ENCODE assay signal across 24 cellular contexts in genomic region chr13:95865080-95865597, GRCh38.
"Had no signal": no experiment of that assay in that cellular context is flagged by ENCODE, and none has a peak within 500 bp of the region (broad histone marks: within the 10 kb centered on the region; RNA-seq: fewer than 3 reads in every experiment).

No MANE protein-coding gene starts in this region.

- DNase-seq: activated B cell treated with CpG ODN at 0.5 μM for 24 hours; activated CD4-positive, alpha-beta T cell treated with anti-CD3 and anti-CD28 coated beads for 1 hour; activated CD4-positive, alpha-beta T cell treated with anti-CD3 and anti-CD28 coated beads, Interleukin-2, amount 10 ng/mL, durations not matched to agents 24 days and 14 days; activated CD4-positive, alpha-beta T cell treated with anti-CD3 and anti-CD28 coated beads, Interleukin-2, amount 50 U/mL, for 48 hours; activated CD8-positive, alpha-beta memory T cell treated with anti-CD3 and anti-CD28 coated beads, Interleukin-2, amount 10 ng/mL, durations not matched to agents 7 days and 5 days; activated effector memory CD4-positive, alpha-beta T cell treated with Interleukin-2 at 50 U/mL for 16 hours; activated naive CD4-positive, alpha-beta T cell; activated T-cell treated with anti-CD3 and anti-CD28 coated beads, Interleukin-2, amount 50 U/mL, for 24 hours; amygdala; brain microvascular endothelial cell; Kasumi-1; KBM-7; NCI-H1105 treated with DMSO at 0.1 percent for 48 hours; NCI-H1436 treated with DMSO at 0.1 percent for 48 hours; NCI-H187; NCI-H2081; NCI-H446; NCI-H524; SIG-M5; T-helper 17 cell; T-helper 9 cell had no signal

- H3K27me3 Mint-ChIP-seq: activated B cell treated with CpG ODN at 0.5 μM for 24 hours; activated CD4-positive, alpha-beta T cell treated with anti-CD3 and anti-CD28 coated beads, Interleukin-2, amount 10 ng/mL, durations not matched to agents 24 days and 14 days had no signal

- H3K4me1 Mint-ChIP-seq: activated B cell treated with CpG ODN at 0.5 μM for 24 hours; activated CD4-positive, alpha-beta T cell treated with anti-CD3 and anti-CD28 coated beads, Interleukin-2, amount 10 ng/mL, durations not matched to agents 24 days and 14 days; activated CD8-positive, alpha-beta memory T cell treated with anti-CD3 and anti-CD28 coated beads, Interleukin-2, amount 10 ng/mL, durations not matched to agents 7 days and 5 days; activated naive CD4-positive, alpha-beta T cell treated with anti-CD3 and anti-CD28 coated beads, Interleukin-2, amount 50 U/mL, for 24 hours; T-helper 17 cell had no signal

- H3K9me3 Mint-ChIP-seq: activated CD4-positive, alpha-beta T cell treated with anti-CD3 and anti-CD28 coated beads, Interleukin-2, amount 10 ng/mL, durations not matched to agents 24 days and 14 days; activated naive CD4-positive, alpha-beta T cell treated with anti-CD3 and anti-CD28 coated beads, Interleukin-2, amount 50 U/mL, for 24 hours; activated T-cell treated with anti-CD3 and anti-CD28 coated beads, Interleukin-2, amount 50 U/mL, for 24 hours; activated T-helper 1 cell treated with anti-CD3 and anti-CD28 coated beads, Interleukin-12 subunit alpha, Interleukin-12 subunit beta, Interleukin-2, Interleukin-4 antibody, amounts not matched to agents 30 ng/mL and 10 ng/mL and 1 ng/mL, durations not matched to agents 14 hours and 24 hours and 36 hours had no signal

- H3K4me3 ChIP-seq: cardiac muscle cell had no signal

- H3K36me3 ChIP-seq: brain microvascular endothelial cell, cardiac muscle cell had no signal

- H3K27me3 ChIP-seq: brain microvascular endothelial cell, cardiac muscle cell had no signal

- H3K27ac ChIP-seq: brain microvascular endothelial cell, cardiac muscle cell had no signal

- H3K36me3 Mint-ChIP-seq: activated CD8-positive, alpha-beta memory T cell treated with anti-CD3 and anti-CD28 coated beads, Interleukin-2, amount 10 ng/mL, durations not matched to agents 7 days and 5 days; activated naive CD4-positive, alpha-beta T cell treated with anti-CD3 and anti-CD28 coated beads, Interleukin-2, amount 50 U/mL, for 24 hours had no signal

- H3K27ac Mint-ChIP-seq: activated B cell treated with CpG ODN at 0.5 μM for 24 hours; activated CD4-positive, alpha-beta T cell treated with anti-CD3 and anti-CD28 coated beads, Interleukin-2, amount 10 ng/mL, durations not matched to agents 24 days and 14 days; activated CD8-positive, alpha-beta memory T cell treated with anti-CD3 and anti-CD28 coated beads, Interleukin-2, amount 10 ng/mL, durations not matched to agents 7 days and 5 days; activated naive CD4-positive, alpha-beta T cell treated with anti-CD3 and anti-CD28 coated beads, Interleukin-2, amount 50 U/mL, for 24 hours; activated T-cell treated with anti-CD3 and anti-CD28 coated beads, Interleukin-2, amount 50 U/mL, for 24 hours; activated T-helper 1 cell treated with anti-CD3 and anti-CD28 coated beads, Interleukin-12 subunit alpha, Interleukin-12 subunit beta, Interleukin-2, Interleukin-4 antibody, amounts not matched to agents 30 ng/mL and 10 ng/mL and 1 ng/mL, durations not matched to agents 14 hours and 24 hours and 36 hours; T-helper 17 cell had no signal

- H3K4me3 Mint-ChIP-seq: activated B cell treated with CpG ODN at 0.5 μM for 24 hours; activated CD4-positive, alpha-beta T cell treated with anti-CD3 and anti-CD28 coated beads, Interleukin-2, amount 10 ng/mL, durations not matched to agents 24 days and 14 days; activated CD8-positive, alpha-beta memory T cell treated with anti-CD3 and anti-CD28 coated beads, Interleukin-2, amount 10 ng/mL, durations not matched to agents 7 days and 5 days; activated naive CD4-positive, alpha-beta T cell treated with anti-CD3 and anti-CD28 coated beads, Interleukin-2, amount 50 U/mL, for 24 hours; activated T-cell treated with anti-CD3 and anti-CD28 coated beads, Interleukin-2, amount 50 U/mL, for 24 hours; activated T-helper 1 cell treated with anti-CD3 and anti-CD28 coated beads, Interleukin-12 subunit alpha, Interleukin-12 subunit beta, Interleukin-2, Interleukin-4 antibody, amounts not matched to agents 30 ng/mL and 10 ng/mL and 1 ng/mL, durations not matched to agents 14 hours and 24 hours and 36 hours; T-helper 17 cell had no signal
